Comparison of ENCODE assay signal across 19 cellular contexts in genomic region chr14:56278383-56278782, GRCh38.
A peak's percentile ranks its signal among the peaks of the same experiment; 100 is the strongest.
DNase-seq lines count a peak whose midpoint lies in the region; ATAC-seq, FAIRE-seq and TF ChIP-seq lines count a peak whose summit lies in the region.
"Had no signal": no experiment of that assay in that cellular context is flagged by ENCODE, and none has a peak within 500 bp of the region (broad histone marks: within the 10 kb centered on the region; RNA-seq: fewer than 3 reads in every experiment).

No MANE protein-coding gene starts in this region.

- no peaks in the 10 kb centered on the region for H3K27me3 ChIP-seq in MM.1S (replicated peaks; ENCODE audit: insufficient read depth, low read length)
- H3K27me3 ChIP-seq: BLaER1 treated with 17β-estradiol and CSF1 and Interleukin-3, amounts not matched to agents 10 nM and 100 nM had no signal

- no peaks in the 10 kb centered on the region for H3K36me3 ChIP-seq in MM.1S (replicated peaks; ENCODE audit: insufficient read depth, low read length)

- TF ChIP-seq CTCF in D721Med (IDR thresholded peaks at IDR 0.05; ENCODE audit: insufficient read depth, missing control alignments): no peak
- no peak for TF ChIP-seq CTCF in MM.1S (IDR thresholded peaks at IDR 0.05; ENCODE audit: low read length)

- no peak overlapping the region for H3K4me2 ChIP-seq in MM.1S (ENCODE audit: low read depth, low read length)
- H3K4me2 ChIP-seq: A549; BLaER1 treated with 17β-estradiol and CSF1 and Interleukin-3, amounts not matched to agents 10 nM and 100 nM had no signal

- H3K9me3 ChIP-seq in MM.1S (replicated peaks; ENCODE audit: insufficient read depth, low read length): no peaks in the 10 kb centered on the region
- H3K9me3 ChIP-seq: A549 had no signal

- no peak overlapping the region for H3K4me3 ChIP-seq in MM.1S (ENCODE audit: low read length)
- H3K4me3 ChIP-seq: A549; BLaER1 treated with 17β-estradiol and CSF1 and Interleukin-3, amounts not matched to agents 10 nM and 100 nM had no signal

- FAIRE-seq in D721Med (lab: Jason Lieb, UNC): peak; percentile 76
- FAIRE-seq in G401.6 (lab: Jason Lieb, UNC): peak; percentile 15
- peak; percentile 86 for FAIRE-seq in endometrium (lab: Jason Lieb, UNC)
- FAIRE-seq: A549, GM12891 had no signal

- DNase-seq in D721Med (ENCODE audit: insufficient read length, low spot score) (no peak), renal cortical epithelial cell (ENCODE audit: low read depth) (peak; percentile 61), MM.1S (no peak), NCI-H2171 (lab: John Stamatoyannopoulos, UW) (no peak)
- DNase-seq: AML-193; CD4-positive, alpha-beta T cell; CD8-positive, alpha-beta T cell; COR-L47; DMS79 treated with DMSO at 0.1 percent for 48 hours; EL; GF-D8 had no signal

- no peaks in the 10 kb centered on the region for H3K79me2 ChIP-seq in MM.1S (ENCODE audit: low read length)

- no peak overlapping the region for H3K27ac ChIP-seq in MM.1S (ENCODE audit: low read length)
- H3K27ac ChIP-seq: 22Rv1; A549; BLaER1 treated with 17β-estradiol and CSF1 and Interleukin-3, amounts not matched to agents 10 nM and 100 nM; C4-2B had no signal

- ATAC-seq in HG02840 (IDR thresholded peaks at IDR 0.05; ENCODE audit: low FRiP score, unreplicated experiment): no peak
- ATAC-seq: A549; CD8-positive, alpha-beta T cell had no signal

- H4K20me1 ChIP-seq in MM.1S (ENCODE audit: insufficient read depth, low read length): no peaks in the 10 kb centered on the region

- H3K9ac ChIP-seq in MM.1S (ENCODE audit: low read length): no peak overlapping the region
- H3K9ac ChIP-seq: BLaER1 treated with 17β-estradiol and CSF1 and Interleukin-3, amounts not matched to agents 10 nM and 100 nM had no signal

- H2AFZ ChIP-seq in MM.1S (ENCODE audit: low read length): no peak overlapping the region

- no peaks in the 10 kb centered on the region for H3K4me1 ChIP-seq in MM.1S (ENCODE audit: low read length)
- H3K4me1 ChIP-seq: A549 had no signal

- no peaks in the 10 kb centered on the region for H3F3A ChIP-seq in MM.1S (ENCODE audit: insufficient read depth, low read length)

- H3K9me2 ChIP-seq in MM.1S (replicated peaks; ENCODE audit: insufficient read depth, low read length): no peaks in the 10 kb centered on the region
